In genomic region chr9:6646028-6646636, GRCh38 we compare ENCODE assay signal across 8 cellular contexts. TPM values are rescaled to one million over a fixed set of nuclear protein-coding genes. Genes with fewer than 3 reads are reported as not detected.
DNase-seq lines count a peak whose midpoint lies in the region; ATAC-seq and TF ChIP-seq lines count a peak whose summit lies in the region.

No MANE protein-coding gene starts in this region.

- in situ Hi-C loops in GM13977 (cut with MboI; ENCODE audit: low pct_unique_long_range_greater_than_20kb, low sequenced_read_pairs, unreplicated experiment) = no loop called here

- peaks cover 3% of the 10 kb centered on the region for H3K36me3 Mint-ChIP-seq in central memory CD8-positive, alpha-beta T cell (ENCODE audit: insufficient read depth)
- H3K36me3 Mint-ChIP-seq in nephron (ENCODE audit: low read depth) = no peaks in the 10 kb centered on the region

- H3K4me3 Mint-ChIP-seq in central memory CD8-positive, alpha-beta T cell = peak overlapping the region; percentile 72
- H3K4me3 Mint-ChIP-seq in nephron = peak overlapping the region; percentile 85 to 87 (median 86)

- peaks cover 21% of the 10 kb centered on the region for H3K4me1 Mint-ChIP-seq in central memory CD8-positive, alpha-beta T cell
- H3K4me1 Mint-ChIP-seq in nephron = peaks cover 16% of the 10 kb centered on the region

- peaks cover 94% of the 10 kb centered on the region for H3K27me3 Mint-ChIP-seq in central memory CD8-positive, alpha-beta T cell
- H3K27me3 Mint-ChIP-seq in nephron (ENCODE audit: low read depth) = peaks cover 86% of the 10 kb centered on the region

- TF ChIP-seq CTCF in nephron (IDR thresholded peaks at IDR 0.05; ENCODE audit: unreplicated experiment in 3 of 3) (no peak), GM13977 (IDR thresholded peaks at IDR 0.05; ENCODE audit: extremely low read depth, insufficient read depth, missing control alignments) (no peak)

- ATAC-seq in GM18511 (IDR thresholded peaks at IDR 0.05; ENCODE audit: unreplicated experiment) (peak; percentile 26), HG02973 (IDR thresholded peaks at IDR 0.05; ENCODE audit: unreplicated experiment) (no peak)
- no peak for ATAC-seq in central memory CD8-positive, alpha-beta T cell (replicated peaks; ENCODE audit: extremely low read depth, poor library complexity, severe bottlenecking)

- no peak overlapping the region for H3K27ac Mint-ChIP-seq in central memory CD8-positive, alpha-beta T cell (ENCODE audit: low read depth)
- H3K27ac Mint-ChIP-seq in nephron = no peak overlapping the region

- DNase-seq in NCI-H2227 treated with DMSO at 0.1 percent for 48 hours (lab: John Stamatoyannopoulos, UW) (peak; percentile 13), cerebellum (ENCODE audit: low spot score) (no peak), NCI-H226 (no peak), GM13977 (ENCODE audit: low spot score) (no peak)
- DNase-seq in central memory CD8-positive, alpha-beta T cell (ENCODE audit: low spot score in 2 of 2) = no peak

- H3K9me3 Mint-ChIP-seq in central memory CD8-positive, alpha-beta T cell = no peaks in the 10 kb centered on the region
- no peaks in the 10 kb centered on the region for H3K9me3 Mint-ChIP-seq in nephron

RNA-seq across cellular contexts. Expression of gene GLDC, which starts 0.6 kb away (rescaled TPM):
- 30.3 TPM for total RNA-seq in cerebellum
